ENCODE assay signal across 8 cellular contexts in genomic region chr3:155554777-155555445, GRCh38.
DNase-seq lines count a peak whose midpoint lies in the region; ATAC-seq and TF ChIP-seq lines count a peak whose summit lies in the region.

No MANE protein-coding gene starts in this region.

- no peaks in the 10 kb centered on the region for H3K36me3 Mint-ChIP-seq in activated CD4-positive, alpha-beta T cell treated with anti-CD3 and anti-CD28 coated beads for 36 hours (ENCODE audit: low read depth)
- no peaks in the 10 kb centered on the region for H3K36me3 Mint-ChIP-seq in T-helper 1 cell treated with Interleukin-12 subunit alpha and Interleukin-12 subunit beta and Interleukin-4 antibody, amounts not matched to agents 30 μg/mL and 1 μg/mL, for 36 hours (ENCODE audit: low read depth)
- H3K36me3 Mint-ChIP-seq in stimulated activated naive B cell treated with anti-CD40 and anti-IgM and Interleukin-4, amounts not matched to agents 10 μg/mL and 1 μg/mL and 100 μg/mL, for 72 hours, result no peaks in the 10 kb centered on the region
- peaks cover 41% of the 10 kb centered on the region for H3K36me3 Mint-ChIP-seq in nephron progenitor cell (ENCODE audit: low read depth)

- peak; percentile 12 for DNase-seq in activated CD4-positive, alpha-beta T cell treated with anti-CD3 and anti-CD28 coated beads for 36 hours
- DNase-seq in activated CD4-positive, alpha-beta T cell treated with anti-CD3 and anti-CD28 coated beads for 1 hour, result no peak
- DNase-seq in stimulated activated naive B cell treated with anti-CD40 and anti-IgM and Interleukin-4, amounts not matched to agents 10 μg/mL and 1 μg/mL and 100 μg/mL, for 72 hours, result peak; percentile 23
- no peak for DNase-seq in NAMALWA (ENCODE audit: low spot score)
- no peak for DNase-seq in epidermal melanocyte (ENCODE audit: insufficient read length, low spot score)
- DNase-seq in nephron progenitor cell, result no peak

- no peak for TF ChIP-seq CTCF in nephron progenitor cell (IDR thresholded peaks at IDR 0.05)

- intact Hi-C loops in activated CD4-positive, alpha-beta T cell treated with anti-CD3 and anti-CD28 coated beads for 36 hours (cut with DNase I, micrococcal nuclease), result no loop called here

- H3K9me3 Mint-ChIP-seq in activated CD4-positive, alpha-beta T cell treated with anti-CD3 and anti-CD28 coated beads for 36 hours (ENCODE audit: low read depth), result no peaks in the 10 kb centered on the region
- H3K9me3 Mint-ChIP-seq in T-helper 1 cell treated with Interleukin-12 subunit alpha and Interleukin-12 subunit beta and Interleukin-4 antibody, amounts not matched to agents 30 μg/mL and 1 μg/mL, for 36 hours, result no peaks in the 10 kb centered on the region
- H3K9me3 Mint-ChIP-seq in stimulated activated naive B cell treated with anti-CD40 and anti-IgM and Interleukin-4, amounts not matched to agents 10 μg/mL and 1 μg/mL and 100 μg/mL, for 72 hours, result no peaks in the 10 kb centered on the region
- H3K9me3 Mint-ChIP-seq in nephron progenitor cell, result no peaks in the 10 kb centered on the region

- H3K4me1 Mint-ChIP-seq in activated CD4-positive, alpha-beta T cell treated with anti-CD3 and anti-CD28 coated beads for 36 hours, result peaks cover 25% of the 10 kb centered on the region
- peaks cover 26% of the 10 kb centered on the region for H3K4me1 Mint-ChIP-seq in T-helper 1 cell treated with Interleukin-12 subunit alpha and Interleukin-12 subunit beta and Interleukin-4 antibody, amounts not matched to agents 30 μg/mL and 1 μg/mL, for 36 hours (ENCODE audit: low read depth)
- H3K4me1 Mint-ChIP-seq in stimulated activated naive B cell treated with anti-CD40 and anti-IgM and Interleukin-4, amounts not matched to agents 10 μg/mL and 1 μg/mL and 100 μg/mL, for 72 hours, result peaks cover 21 to 35% of the 10 kb centered on the region in 2 donors
- H3K4me1 Mint-ChIP-seq in nephron progenitor cell, result no peaks in the 10 kb centered on the region

- no peak overlapping the region for H3K27ac Mint-ChIP-seq in activated CD4-positive, alpha-beta T cell treated with anti-CD3 and anti-CD28 coated beads for 36 hours
- peak overlapping the region; percentile 79 for H3K27ac Mint-ChIP-seq in T-helper 1 cell treated with Interleukin-12 subunit alpha and Interleukin-12 subunit beta and Interleukin-4 antibody, amounts not matched to agents 30 μg/mL and 1 μg/mL, for 36 hours
- peak overlapping the region; percentile 10 for H3K27ac Mint-ChIP-seq in stimulated activated naive B cell treated with anti-CD40 and anti-IgM and Interleukin-4, amounts not matched to agents 10 μg/mL and 1 μg/mL and 100 μg/mL, for 72 hours
- no peak overlapping the region for H3K27ac Mint-ChIP-seq in nephron progenitor cell

- CTCF ChIA-PET in activated CD4-positive, alpha-beta T cell treated with anti-CD3 and anti-CD28 coated beads for 36 hours (lab: Charles Lee), result no interaction called here

- POLR2A ChIA-PET in activated CD4-positive, alpha-beta T cell treated with anti-CD3 and anti-CD28 coated beads for 36 hours (lab: Charles Lee), result no interaction called here

- no peak overlapping the region for H3K4me3 Mint-ChIP-seq in activated CD4-positive, alpha-beta T cell treated with anti-CD3 and anti-CD28 coated beads for 36 hours
- H3K4me3 Mint-ChIP-seq in T-helper 1 cell treated with Interleukin-12 subunit alpha and Interleukin-12 subunit beta and Interleukin-4 antibody, amounts not matched to agents 30 μg/mL and 1 μg/mL, for 36 hours, result peak overlapping the region; percentile 58
- peak overlapping the region in 1 of 2 donors; percentile 2 for H3K4me3 Mint-ChIP-seq in stimulated activated naive B cell treated with anti-CD40 and anti-IgM and Interleukin-4, amounts not matched to agents 10 μg/mL and 1 μg/mL and 100 μg/mL, for 72 hours
- no peak overlapping the region for H3K4me3 Mint-ChIP-seq in nephron progenitor cell

- ATAC-seq in activated CD4-positive, alpha-beta T cell treated with anti-CD3 and anti-CD28 coated beads for 36 hours, result no peak
- peak; percentile 50 for ATAC-seq in HG03025 (IDR thresholded peaks at IDR 0.05; ENCODE audit: low FRiP score, unreplicated experiment)
- peak; percentile 66 to 76 for ATAC-seq in stimulated activated naive B cell treated with anti-CD40 and anti-IgM and Interleukin-4, amounts not matched to agents 10 μg/mL and 1 μg/mL and 100 μg/mL, for 72 hours (replicated peaks)

- no peaks in the 10 kb centered on the region for H3K27me3 Mint-ChIP-seq in activated CD4-positive, alpha-beta T cell treated with anti-CD3 and anti-CD28 coated beads for 36 hours
- H3K27me3 Mint-ChIP-seq in T-helper 1 cell treated with Interleukin-12 subunit alpha and Interleukin-12 subunit beta and Interleukin-4 antibody, amounts not matched to agents 30 μg/mL and 1 μg/mL, for 36 hours (ENCODE audit: low read depth), result no peaks in the 10 kb centered on the region
- no peaks in the 10 kb centered on the region for H3K27me3 Mint-ChIP-seq in stimulated activated naive B cell treated with anti-CD40 and anti-IgM and Interleukin-4, amounts not matched to agents 10 μg/mL and 1 μg/mL and 100 μg/mL, for 72 hours
- no peaks in the 10 kb centered on the region for H3K27me3 Mint-ChIP-seq in nephron progenitor cell (ENCODE audit: low read depth, poor library complexity)

Comparison
In these comparisons a context has a peak if more than half of its experiments do, and no peak if none do; other contexts are left out.
1. DNase-seq: peak in activated CD4-positive, alpha-beta T cell treated with anti-CD3 and anti-CD28 coated beads for 36 hours (single experiment) and stimulated activated naive B cell treated with anti-CD40 and anti-IgM and Interleukin-4, amounts not matched to agents 10 μg/mL and 1 μg/mL and 100 μg/mL, for 72 hours (single experiment); none in activated CD4-positive, alpha-beta T cell treated with anti-CD3 and anti-CD28 coated beads for 1 hour (single experiment), NAMALWA (single experiment), epidermal melanocyte (single experiment) and nephron progenitor cell (single experiment).
2. H3K27ac Mint-ChIP-seq: peak in T-helper 1 cell treated with Interleukin-12 subunit alpha and Interleukin-12 subunit beta and Interleukin-4 antibody, amounts not matched to agents 30 μg/mL and 1 μg/mL, for 36 hours (single experiment) and stimulated activated naive B cell treated with anti-CD40 and anti-IgM and Interleukin-4, amounts not matched to agents 10 μg/mL and 1 μg/mL and 100 μg/mL, for 72 hours (single experiment); none in activated CD4-positive, alpha-beta T cell treated with anti-CD3 and anti-CD28 coated beads for 36 hours (single experiment) and nephron progenitor cell (single experiment).